Comparison of ENCODE assay signal across 8 cellular contexts in genomic region chr1:11262171-11263049, GRCh38. TPM values are rescaled to one million over a fixed set of nuclear protein-coding genes. Genes with fewer than 3 reads are reported as not detected.
DNase-seq lines count a peak whose midpoint lies in the region; ATAC-seq and TF ChIP-seq lines count a peak whose summit lies in the region.

Gene MTOR (minus strand): TSS chr1:11262551. CDS start chr1:11259409, 3,142 bp downstream.

- H3K9me3 ChIP-seq in adipocyte (ENCODE audit: control insufficient read depth, low read length) = no peaks in the 10 kb centered on the region
- H3K9me3 ChIP-seq in cardiac muscle cell (ENCODE audit: low read depth) = no peaks in the 10 kb centered on the region
- H3K9me3 ChIP-seq in parathyroid adenoma (ENCODE audit: control insufficient read depth, low read length) = no peaks in the 10 kb centered on the region
- no peaks in the 10 kb centered on the region for H3K9me3 ChIP-seq in tibial nerve

- H3K27ac ChIP-seq in cardiac muscle cell = peak within 1 kb of the TSS; percentile 55
- H3K27ac ChIP-seq in parathyroid adenoma = peak within 1 kb of the TSS; percentile 39
- H3K27ac ChIP-seq in tibial nerve = peak within 1 kb of the TSS; percentile 61 to 88 (median 82)

- H3K4me2 ChIP-seq in parathyroid adenoma (ENCODE audit: low read length) = peak within 1 kb of the TSS; percentile 85

- TF ChIP-seq EP300 in tibial nerve (IDR thresholded peaks at IDR 0.05) = peak; percentile 74 to 88

- H3K27me3 ChIP-seq in adipocyte (replicated peaks; ENCODE audit: control insufficient read depth, insufficient read depth, low read length) (no peaks in the 10 kb centered on the region), cardiac muscle cell (no peaks in the 10 kb centered on the region), parathyroid adenoma (ENCODE audit: control insufficient read depth, insufficient read depth, low read length) (no peaks in the 10 kb centered on the region), tibial nerve (no peaks in the 10 kb centered on the region)

- H3K4me3 ChIP-seq in GM12875 (ENCODE audit: low read depth, low read length) (peak within 1 kb of the TSS; percentile 82), adipocyte (ENCODE audit: low read length) (peak within 1 kb of the TSS; percentile 98), cardiac muscle cell (peak within 1 kb of the TSS; percentile 89), parathyroid adenoma (ENCODE audit: low read depth, low read length) (peak within 1 kb of the TSS; percentile 81), tibial nerve (peak within 1 kb of the TSS; percentile 63 to 96 (median 92))

- H3K36me3 ChIP-seq in adipocyte (ENCODE audit: control insufficient read depth, insufficient read depth, low read length, severe bottlenecking) (peaks cover 23% of the 10 kb centered on the region), cardiac muscle cell (peaks cover 17% of the 10 kb centered on the region), parathyroid adenoma (ENCODE audit: control insufficient read depth, insufficient read depth, low read length) (no peaks in the 10 kb centered on the region), tibial nerve (peaks cover 0 to 24% (median 4%) of the 10 kb centered on the region in 3 donors)

- TF ChIP-seq CTCF in GM12875 (IDR thresholded peaks at IDR 0.05; ENCODE audit: borderline replicate concordance, insufficient read depth, low read depth, low read length) (peak; percentile 15; the same call in 1 of the 2 replicates), cardiac muscle cell (IDR thresholded peaks at IDR 0.05; ENCODE audit: low read depth, low read length) (peak; percentile 21), parathyroid adenoma (IDR thresholded peaks at IDR 0.05) (no peak), tibial nerve (IDR thresholded peaks at IDR 0.05) (peak in 2 of 5 experiments; percentile 8 to 10)

- H3K79me2 ChIP-seq in parathyroid adenoma = peaks cover 9% of the 10 kb centered on the region

- WGBS in tibial nerve, 2 donors = 0% methylated on average over 38 to 43 of the region's 60 CpGs

- peak within 1 kb of the TSS; percentile 94 for H3K9ac ChIP-seq in adipocyte (ENCODE audit: low read length)
- H3K9ac ChIP-seq in parathyroid adenoma = peak within 1 kb of the TSS; percentile 87

- DNase-seq in NCI-H1436 (lab: John Stamatoyannopoulos, UW) (peak; percentile 99), T follicular helper cell (ENCODE audit: low read depth) (peak; percentile 96), adipocyte (ENCODE audit: low read depth) (peak; percentile 100), cardiac muscle cell (ENCODE audit: low read depth in 1 of 2, low spot score in 1 of 2) (peak; percentile 100), tibial nerve (ENCODE audit: low spot score in 2 of 2) (peak; percentile 97 to 99)

- TF ChIP-seq POLR2A in tibial nerve (IDR thresholded peaks at IDR 0.05) = peak in 1 of 2 donors; percentile 35

- peak within 1 kb of the TSS; percentile 88 for H2AFZ ChIP-seq in parathyroid adenoma

- ATAC-seq in HG02798 (IDR thresholded peaks at IDR 0.05; ENCODE audit: poor library complexity, unreplicated experiment) = peak; percentile 98

- H3K4me1 ChIP-seq in adipocyte (ENCODE audit: control insufficient read depth, insufficient read depth, low read length) (peaks cover 10% of the 10 kb centered on the region), cardiac muscle cell (ENCODE audit: low read depth) (peaks cover 5% of the 10 kb centered on the region), parathyroid adenoma (no peaks in the 10 kb centered on the region), tibial nerve (peaks cover 0 to 28% (median 6%) of the 10 kb centered on the region in 4 donors)

RNA-seq across cellular contexts. Expression of gene MTOR, which starts in this region (rescaled TPM):
- total RNA-seq in cardiac muscle cell = 44.9 and 45.7 TPM in 2 replicates
- 19.2 and 21.5 TPM in 2 replicates for polyA plus RNA-seq in cardiac muscle cell
- total RNA-seq in tibial nerve = 10 to 100 TPM; 40.4 to 51.4 (median 49.6) TPM

Comparison
In these comparisons a context has a peak if more than half of its experiments do, and no peak if none do; other contexts are left out.
1. Peak in every context shown above with its lines: DNase-seq, ATAC-seq, H3K4me3 ChIP-seq and H3K27ac ChIP-seq.